8 cellular contexts compared by ENCODE assay signal in genomic region chr7:111089822-111090426, GRCh38. TPM values are rescaled to one million over a fixed set of nuclear protein-coding genes. Genes with fewer than 3 reads are reported as not detected.
A peak's percentile ranks its signal among the peaks of the same experiment; 100 is the strongest.
DNase-seq lines count a peak whose midpoint lies in the region; ATAC-seq, FAIRE-seq and TF ChIP-seq lines count a peak whose summit lies in the region.

No MANE protein-coding gene starts in this region.

- H3K27me3 ChIP-seq in HCT116 (ENCODE audit: insufficient read depth, low read length) (no peaks in the 10 kb centered on the region), WERI-Rb-1 (ENCODE audit: insufficient read depth, low read depth, severe bottlenecking) (no peaks in the 10 kb centered on the region), small intestine (ENCODE audit: control insufficient read depth in 2 of 2, insufficient read depth in 2 of 2, low read length in 2 of 2) (no peaks in the 10 kb centered on the region)

- H4K20me1 ChIP-seq in HCT116 (ENCODE audit: insufficient read depth), result no peaks in the 10 kb centered on the region

- no peaks in the 10 kb centered on the region for H3K79me2 ChIP-seq in HCT116 (ENCODE audit: insufficient read depth, low read length)

- H3K4me3 ChIP-seq in HCT116 (replicated peaks in 1 of 2; ENCODE audit: low read depth in 1 of 2, low read length in 2 of 2), result no peak overlapping the region
- H3K4me3 ChIP-seq in WERI-Rb-1 (ENCODE audit: low read depth, low read length), result no peak overlapping the region
- H3K4me3 ChIP-seq in small intestine (ENCODE audit: low read depth in 1 of 2, low read length in 2 of 2), result no peak overlapping the region

- H3K4me1 ChIP-seq in HCT116 (ENCODE audit: control insufficient read depth in 1 of 2, insufficient read depth in 2 of 2, low read length in 2 of 2) (no peaks in the 10 kb centered on the region), small intestine (ENCODE audit: control insufficient read depth in 2 of 2, insufficient read depth in 1 of 2, low read depth in 1 of 2, low read length in 1 of 2) (peaks cover 0 to 1% of the 10 kb centered on the region in 2 donors)

- H3K9me3 ChIP-seq in HCT116 (ENCODE audit: control insufficient read depth in 1 of 2, insufficient read depth in 1 of 2, low read depth in 1 of 2, low read length in 2 of 2) (no peaks in the 10 kb centered on the region), WERI-Rb-1 (ENCODE audit: severe bottlenecking) (no peaks in the 10 kb centered on the region), small intestine (ENCODE audit: control insufficient read depth, low read depth) (no peaks in the 10 kb centered on the region)

- TF ChIP-seq RAD21 in HCT116 (IDR thresholded peaks at IDR 0.05; ENCODE audit: low read depth), result peak; percentile 66

- POLR2A ChIA-PET in HCT116 (lab: Charles Lee), result no interaction called here

- H3K4me2 ChIP-seq in HCT116 (ENCODE audit: low read length), result no peak overlapping the region

- no peak overlapping the region for H3K27ac ChIP-seq in HCT116 (ENCODE audit: low read depth, low read length)
- H3K27ac ChIP-seq in WERI-Rb-1, result no peak overlapping the region
- no peak overlapping the region for H3K27ac ChIP-seq in small intestine (ENCODE audit: low read depth in 1 of 2, low read length in 1 of 2)

- TF ChIP-seq CTCF in HCT116 (IDR thresholded peaks at IDR 0.05 in 2 of 3, conservative IDR thresholded peaks at IDR 0.05 in 1 of 3; ENCODE audit: borderline replicate concordance in 1 of 3, insufficient read depth in 1 of 3, low read depth in 2 of 3, low read length in 2 of 3), result peak; percentile 30 to 79 (median 67); a peak in 5 of 6 replicates
- peak; percentile 48 for TF ChIP-seq CTCF in WERI-Rb-1 (IDR thresholded peaks at IDR 0.05; ENCODE audit: low read depth, low read length)

- H3K36me3 ChIP-seq in HCT116 (ENCODE audit: control insufficient read depth in 1 of 2, insufficient read depth in 2 of 2, low read length in 2 of 2), result no peaks in the 10 kb centered on the region
- H3K36me3 ChIP-seq in WERI-Rb-1, result no peaks in the 10 kb centered on the region
- H3K36me3 ChIP-seq in small intestine (ENCODE audit: control insufficient read depth in 2 of 2, insufficient read depth in 2 of 2, low read length in 2 of 2), result no peaks in the 10 kb centered on the region

- H3K9me2 ChIP-seq in HCT116 (ENCODE audit: insufficient read depth), result no peaks in the 10 kb centered on the region

- no TSS peak for BruUV-seq in HCT116 (replicated peaks; lab: Mats Ljungman, UMichigan)

- peak; percentile 52 for ATAC-seq in HCT116

- H3K9ac ChIP-seq in HCT116 (ENCODE audit: low read length), result no peak overlapping the region

- WGBS in small intestine, 3 donors, result 32 to 40% (median 37%) methylated on average over 1 of the region's 1 CpG

- RAD21 ChIA-PET in HCT116 (lab: Charles Lee; ENCODE audit: low non-redundant PET in 1 of 2, low total read pairs in 2 of 2, uncharacterized antibody in 2 of 2, unreplicated experiment in 2 of 2), result no interaction called here

- peak; percentile 63 for DNase-seq in NCI-H1436 (lab: John Stamatoyannopoulos, UW)
- DNase-seq in NCI-H1436 treated with DMSO at 0.1 percent for 48 hours (lab: John Stamatoyannopoulos, UW), result no peak
- DNase-seq in HCT116 (ENCODE audit: low read depth, low spot score), result peak; percentile 34
- peak; percentile 81 for DNase-seq in NCI-H1694 treated with DMSO at 0.1 percent for 48 hours (lab: John Stamatoyannopoulos, UW)
- no peak for DNase-seq in WERI-Rb-1
- DNase-seq in globus pallidus (ENCODE audit: low spot score), result peak; percentile 51
- peak; percentile 64 for DNase-seq in small intestine
- no peak for DNase-seq in stimulated activated CD4-positive, alpha-beta T cell treated with anti-CD3 and anti-CD28 coated beads, Interleukin-4, amount 100 ng/mL, for 1 hour

- TF ChIP-seq POLR2A in HCT116 (IDR thresholded peaks at IDR 0.05; ENCODE audit: borderline replicate concordance, extremely low read depth, insufficient read depth, insufficient read length), result no peak

- intact Hi-C loops in HCT116 (cut with micrococcal nuclease), result loop anchor here (2.0 to 10.0 kb wide), 3 partner anchors 397 to 1245 kb away; no protein-coding TSS in a partner anchor

- CTCF ChIA-PET in HCT116 (lab: Charles Lee), result no interaction called here

- H2AFZ ChIP-seq in HCT116 (ENCODE audit: low read depth, low read length, poor library complexity, severe bottlenecking), result no peak overlapping the region

- no peak for FAIRE-seq in small intestine (lab: Jason Lieb, UNC)

TF ChIP-seq in HCT116, 20 proteins besides CTCF, POLR2A, EP300 and RAD21:
- no peak for TF ChIP-seq POLR2AphosphoS5 (IDR thresholded peaks at IDR 0.05; ENCODE audit: low read depth, low read length)
- TF ChIP-seq EZH2 (IDR thresholded peaks at IDR 0.05), result no peak
- TF ChIP-seq EGR1 (IDR thresholded peaks at IDR 0.05; ENCODE audit: low read depth), result no peak
- TF ChIP-seq CBX3 (IDR thresholded peaks at IDR 0.05; ENCODE audit: low read depth), result no peak
- no peak for TF ChIP-seq ZNF274 (IDR thresholded peaks at IDR 0.05; ENCODE audit: low read depth, low read length)
- TF ChIP-seq CEBPB (IDR thresholded peaks at IDR 0.05; ENCODE audit: low read depth), result no peak
- no peak for TF ChIP-seq SP1 (IDR thresholded peaks at IDR 0.05; ENCODE audit: low read depth)
- no peak for TF ChIP-seq FOSL1 (IDR thresholded peaks at IDR 0.05; ENCODE audit: low read depth)
- TF ChIP-seq, protein P1, sequence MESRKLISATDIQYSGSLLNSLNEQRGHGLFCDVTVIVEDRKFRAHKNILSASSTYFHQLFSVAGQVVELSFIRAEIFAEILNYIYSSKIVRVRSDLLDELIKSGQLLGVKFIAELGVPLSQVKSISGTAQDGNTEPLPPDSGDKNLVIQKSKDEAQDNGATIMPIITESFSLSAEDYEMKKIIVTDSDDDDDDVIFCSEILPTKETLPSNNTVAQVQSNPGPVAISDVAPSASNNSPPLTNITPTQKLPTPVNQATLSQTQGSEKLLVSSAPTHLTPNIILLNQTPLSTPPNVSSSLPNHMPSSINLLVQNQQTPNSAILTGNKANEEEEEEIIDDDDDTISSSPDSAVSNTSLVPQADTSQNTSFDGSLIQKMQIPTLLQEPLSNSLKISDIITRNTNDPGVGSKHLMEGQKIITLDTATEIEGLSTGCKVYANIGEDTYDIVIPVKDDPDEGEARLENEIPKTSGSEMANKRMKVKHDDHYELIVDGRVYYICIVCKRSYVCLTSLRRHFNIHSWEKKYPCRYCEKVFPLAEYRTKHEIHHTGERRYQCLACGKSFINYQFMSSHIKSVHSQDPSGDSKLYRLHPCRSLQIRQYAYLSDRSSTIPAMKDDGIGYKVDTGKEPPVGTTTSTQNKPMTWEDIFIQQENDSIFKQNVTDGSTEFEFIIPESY (IDR thresholded peaks at IDR 0.05; ENCODE audit: extremely low read depth, insufficient replicate concordance, low read length), result no peak

RNA-seq across cellular contexts. Expression of gene LRRN3, which starts 1.0 kb away (rescaled TPM):
- total RNA-seq in HCT116 (2021; ENCODE audit: unreplicated experiment), result 0.07 TPM
- not detected in 2 replicates for polyA plus RNA-seq in HCT116 (2012)
- under 1 TPM in 2 of 3 donors, not detected in 1; 0.27 to 0.72 TPM for polyA plus RNA-seq in small intestine

Comparison
In these comparisons a context has a peak if more than half of its experiments do, and no peak if none do; other contexts are left out.
1. DNase-seq: peak in NCI-H1436 (single experiment), HCT116 (single experiment), NCI-H1694 treated with DMSO at 0.1 percent for 48 hours (single experiment), globus pallidus (single experiment) and small intestine (single experiment); none in NCI-H1436 treated with DMSO at 0.1 percent for 48 hours (single experiment), WERI-Rb-1 (single experiment) and stimulated activated CD4-positive, alpha-beta T cell treated with anti-CD3 and anti-CD28 coated beads, Interleukin-4, amount 100 ng/mL, for 1 hour (single experiment).